Comparison of ENCODE assay signal across 18 cellular contexts in the genomic region with DNA sequence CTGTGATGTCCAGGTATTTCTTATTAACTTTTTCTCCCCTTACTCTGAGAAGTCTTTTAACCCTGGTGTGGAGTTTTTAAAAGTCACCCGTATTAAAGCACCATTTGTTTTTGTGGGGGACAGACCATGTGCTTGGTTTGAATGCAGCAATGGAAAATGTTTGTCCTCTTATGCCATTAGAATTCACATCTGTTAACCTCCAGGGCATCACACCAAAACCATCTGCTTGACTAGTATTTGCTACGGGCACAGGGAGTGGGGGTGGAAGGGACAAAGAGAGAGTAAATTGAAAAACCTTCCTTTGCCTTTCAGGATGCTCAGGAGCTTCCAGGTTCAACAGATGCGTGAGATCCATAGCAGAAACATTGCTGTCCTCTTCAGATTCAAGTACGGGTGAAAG.
"Had no signal": no experiment of that assay in that cellular context is flagged by ENCODE, and none has a peak within 500 bp of the region (broad histone marks: within the 10 kb centered on the region; RNA-seq: fewer than 3 reads in every experiment).

No MANE protein-coding gene starts in this region.

- H3K36me3 Mint-ChIP-seq: activated naive CD8-positive, alpha-beta T cell treated with anti-CD3 and anti-CD28 coated beads, Interleukin-2, amount 10 ng/mL, durations not matched to agents 7 days and 5 days; natural killer cell; stimulated activated memory B cell treated with anti-CD40 and anti-IgM and Interleukin-4, amounts not matched to agents 10 μg/mL and 1 μg/mL and 100 μg/mL, for 72 hours had no signal

- DNase-seq: activated CD4-positive, alpha-beta T cell treated with anti-CD3 and anti-CD28 coated beads for 1 hour; activated CD8-positive, alpha-beta memory T cell treated with anti-CD3 and anti-CD28 coated beads for 24 hours; activated CD8-positive, alpha-beta memory T cell treated with anti-CD3 and anti-CD28 coated beads, Interleukin-2, amount 50 U/mL, for 48 hours; activated naive CD4-positive, alpha-beta T cell treated with anti-CD3 and anti-CD28 coated beads for 36 hours; activated naive CD8-positive, alpha-beta T cell treated with anti-CD3 and anti-CD28 coated beads, Interleukin-2, amount 10 ng/mL, durations not matched to agents 7 days and 5 days; activated T-cell treated with anti-CD3 and anti-CD28 coated beads, Interleukin-2, amount 50 U/mL, for 4 hours; cortex of kidney; endodermal cell; kidney; lower lobe of right lung; natural killer cell; stimulated activated CD4-positive, alpha-beta T cell treated with anti-CD3 and anti-CD28 coated beads, Interleukin-15, amount 100 ng/mL, for 24 hours; stomach had no signal

- H3K27ac Mint-ChIP-seq: activated naive CD4-positive, alpha-beta T cell treated with anti-CD3 and anti-CD28 coated beads for 36 hours; activated naive CD8-positive, alpha-beta T cell treated with anti-CD3 and anti-CD28 coated beads, Interleukin-2, amount 10 ng/mL, durations not matched to agents 7 days and 5 days; endodermal cell; natural killer cell; stimulated activated memory B cell treated with anti-CD40 and anti-IgM and Interleukin-4, amounts not matched to agents 10 μg/mL and 1 μg/mL and 100 μg/mL, for 72 hours had no signal

- H3K4me3 ChIP-seq: lower lobe of right lung, smooth muscle cell, stomach, suprapubic skin, tibial nerve had no signal

- H3K4me1 Mint-ChIP-seq: endodermal cell; natural killer cell; stimulated activated memory B cell treated with anti-CD40 and anti-IgM and Interleukin-4, amounts not matched to agents 10 μg/mL and 1 μg/mL and 100 μg/mL, for 72 hours had no signal

- H3K36me3 ChIP-seq: lower lobe of right lung, stomach, suprapubic skin, tibial nerve had no signal

- H3K27me3 ChIP-seq: stomach, suprapubic skin, tibial nerve had no signal

- H3K4me1 ChIP-seq: foreskin keratinocyte, lower lobe of right lung, stomach, suprapubic skin, tibial nerve had no signal

- H3K27ac ChIP-seq: foreskin keratinocyte, lower lobe of right lung, stomach, suprapubic skin, tibial nerve had no signal

- H3K9me3 Mint-ChIP-seq: activated naive CD4-positive, alpha-beta T cell treated with anti-CD3 and anti-CD28 coated beads for 36 hours; activated naive CD8-positive, alpha-beta T cell treated with anti-CD3 and anti-CD28 coated beads, Interleukin-2, amount 10 ng/mL, durations not matched to agents 7 days and 5 days; natural killer cell had no signal

- H3K9me3 ChIP-seq: lower lobe of right lung, suprapubic skin, tibial nerve had no signal

- H3K4me3 Mint-ChIP-seq: activated naive CD4-positive, alpha-beta T cell treated with anti-CD3 and anti-CD28 coated beads for 36 hours; activated naive CD8-positive, alpha-beta T cell treated with anti-CD3 and anti-CD28 coated beads, Interleukin-2, amount 10 ng/mL, durations not matched to agents 7 days and 5 days; activated T-cell treated with anti-CD3 and anti-CD28 coated beads, Interleukin-2, amount 50 U/mL, for 4 hours; endodermal cell; natural killer cell; stimulated activated memory B cell treated with anti-CD40 and anti-IgM and Interleukin-4, amounts not matched to agents 10 μg/mL and 1 μg/mL and 100 μg/mL, for 72 hours had no signal
